In genomic region chr1:211516097-211516762, GRCh38 we compare ENCODE assay signal across 10 cellular contexts. TPM values are rescaled to one million over a fixed set of nuclear protein-coding genes. Genes with fewer than 3 reads are reported as not detected.
DNase-seq lines count a peak whose midpoint lies in the region; ATAC-seq and TF ChIP-seq lines count a peak whose summit lies in the region.
"Not testable (repeated sequence)": the region's sequence is repeated elsewhere in the genome, so short reads cannot be mapped to it uniquely, and the experiment has no call there.
"Had no signal": no experiment of that assay in that cellular context is flagged by ENCODE, and none has a peak within 500 bp of the region (broad histone marks: within the 10 kb centered on the region; RNA-seq: fewer than 3 reads in every experiment).

No MANE protein-coding gene starts in this region.

- CTCF ChIA-PET in CD4-positive, alpha-beta memory T cell (lab: Charles Lee; ENCODE audit: partially characterized antibody) = interaction anchor here (2.1 to 5.3 kb wide), 4 partner anchors 10 to 188 kb away, joined by 7 to 64 read pairs (median 26); partner anchors contain the start of gene TRAF5

- not testable (repeated sequence) for ATAC-seq in RWPE2 (ENCODE audit: low read depth)

- not testable (repeated sequence) for H3K23ac ChIP-seq in trophoblast cell (ENCODE audit: low read length)

- peak overlapping the region in 5 of 8 donors; percentile 6 to 81 (median 62) for H3K4me3 Mint-ChIP-seq in CD4-positive, alpha-beta memory T cell
- H3K4me3 Mint-ChIP-seq in mesothelial cell of epicardium = peak overlapping the region; percentile 18

- not testable (repeated sequence) for H2BK120ac ChIP-seq in trophoblast cell (ENCODE audit: insufficient read depth, low read length, poor library complexity)

- WGBS in esophagus muscularis mucosa = 96% methylated on average over 17 of the region's 21 CpGs
- no CpG with 5 or more reads among the region's 21 CpGs for WGBS in trophoblast cell (ENCODE audit: extremely low coverage, insufficient coverage, insufficient read length)

- POLR2A ChIA-PET in CD4-positive, alpha-beta memory T cell (lab: Charles Lee; ENCODE audit: partially characterized antibody) = not testable (repeated sequence)

- not testable (repeated sequence) for H3K27me3 Mint-ChIP-seq in CD4-positive, alpha-beta memory T cell; mesothelial cell of epicardium (ENCODE audit: low read depth)

- H2BK12ac ChIP-seq in trophoblast cell (ENCODE audit: low read length) = not testable (repeated sequence)

- H3K9ac ChIP-seq in KMS-11 = peak overlapping the region; percentile 37; the same call in 1 of the 2 replicates
- H3K9ac ChIP-seq in adipocyte (ENCODE audit: low read length) = peak overlapping the region; percentile 76
- H3K9ac ChIP-seq in trophoblast cell (ENCODE audit: low read length) = not testable (repeated sequence)

- not testable (repeated sequence) for H3K4ac ChIP-seq in trophoblast cell (ENCODE audit: low read depth, low read length)

- H4K8ac ChIP-seq in trophoblast cell (ENCODE audit: low read depth, low read length) = peak overlapping the region; percentile 74

- H3K36me3 ChIP-seq in CD4-positive, alpha-beta memory T cell (ENCODE audit: insufficient read depth, low read length); KMS-11 (ENCODE audit: insufficient read depth); RWPE2 (ENCODE audit: low read depth); adipocyte (ENCODE audit: control insufficient read depth, insufficient read depth, low read length, severe bottlenecking); esophagus muscularis mucosa; trophoblast cell (ENCODE audit: control insufficient read depth in 1 of 2, insufficient read depth in 2 of 2, low read length in 2 of 2): not testable (repeated sequence)

- H2BK5ac ChIP-seq in trophoblast cell (ENCODE audit: low read depth, low read length, poor library complexity) = not testable (repeated sequence)

- H3K14ac ChIP-seq in trophoblast cell (ENCODE audit: low read length) = not testable (repeated sequence)

- H3K36me3 Mint-ChIP-seq in CD4-positive, alpha-beta memory T cell; mesothelial cell of epicardium: not testable (repeated sequence)

- not testable (repeated sequence) for H3K79me2 ChIP-seq in KMS-11 (ENCODE audit: insufficient read depth, low read depth); trophoblast cell (ENCODE audit: control insufficient read depth, insufficient read depth, low read length, poor library complexity)

- not testable (repeated sequence) for H4K12ac ChIP-seq in trophoblast cell (ENCODE audit: low read depth, low read length)

- not testable (repeated sequence) for H3K27ac ChIP-seq in CD4-positive, alpha-beta memory T cell (ENCODE audit: low read depth, low read length); KMS-11; esophagus muscularis mucosa (replicated peaks in 1 of 4); trophoblast cell (ENCODE audit: low read depth, low read length)
- peak overlapping the region; percentile 31 for H3K27ac ChIP-seq in RWPE2 (ENCODE audit: poor library complexity, severe bottlenecking)

- intact Hi-C loops in CD4-positive, alpha-beta memory T cell (cut with micrococcal nuclease) = loop anchor here (10.0 kb wide), 1 partner anchor 381 kb away; the partner anchor contains the start of gene KCNH1
- intact Hi-C loops in esophagus muscularis mucosa (cut with DNase I) = not testable (repeated sequence)

- H3K9me3 ChIP-seq in CD4-positive, alpha-beta memory T cell (ENCODE audit: control insufficient read depth in 1 of 2, low read length in 2 of 2); RWPE2 (ENCODE audit: severe bottlenecking); adipocyte (ENCODE audit: control insufficient read depth, low read length); esophagus muscularis mucosa; trophoblast cell (ENCODE audit: insufficient read depth, low read depth, low read length): not testable (repeated sequence)

- H4K20me1 ChIP-seq in KMS-11 (ENCODE audit: insufficient read depth) = not testable (repeated sequence)

- H4K91ac ChIP-seq in trophoblast cell (ENCODE audit: low read depth, low read length) = not testable (repeated sequence)

- H3K4me2 ChIP-seq in KMS-11 = peak overlapping the region; percentile 49
- H3K4me2 ChIP-seq in trophoblast cell (ENCODE audit: low read length) = peak overlapping the region; percentile 72

- H3K27ac Mint-ChIP-seq in CD4-positive, alpha-beta memory T cell; mesothelial cell of epicardium: not testable (repeated sequence)

- DNase-seq in CD4-positive, alpha-beta memory T cell; RWPE2 (ENCODE audit: low spot score); adipocyte (ENCODE audit: low read depth); esophagus muscularis mucosa (ENCODE audit: extremely low spot score); mesothelial cell of epicardium (ENCODE audit: low spot score in 2 of 2, unreplicated experiment in 2 of 2); trophoblast cell: not testable (repeated sequence)

- peak overlapping the region; percentile 97 for H2AFZ ChIP-seq in KMS-11 (ENCODE audit: low read depth)
- not testable (repeated sequence) for H2AFZ ChIP-seq in trophoblast cell (ENCODE audit: insufficient read depth, low read length, poor library complexity)

- H3K4me1 ChIP-seq in CD4-positive, alpha-beta memory T cell (ENCODE audit: insufficient read depth, low read length) = peaks cover 20% of the 10 kb centered on the region
- peaks cover 33% of the 10 kb centered on the region for H3K4me1 ChIP-seq in KMS-11 (ENCODE audit: low read depth, poor library complexity, severe bottlenecking)
- H3K4me1 ChIP-seq in RWPE2 (ENCODE audit: insufficient read depth, poor library complexity, severe bottlenecking); adipocyte (ENCODE audit: control insufficient read depth, insufficient read depth, low read length); trophoblast cell (ENCODE audit: control insufficient read depth in 1 of 2, insufficient read depth in 2 of 2, low read length in 2 of 2): not testable (repeated sequence)
- peaks cover 10 to 22% (median 18%) of the 10 kb centered on the region in 4 donors for H3K4me1 ChIP-seq in esophagus muscularis mucosa

- not testable (repeated sequence) for H3K4me3 ChIP-seq in CD4-positive, alpha-beta memory T cell (ENCODE audit: low read length in 2 of 2); RWPE2 (ENCODE audit: severe bottlenecking); trophoblast cell (ENCODE audit: low read depth, low read length)
- peak overlapping the region; percentile 4 for H3K4me3 ChIP-seq in KMS-11 (IDR thresholded peaks at IDR 0.05; ENCODE audit: insufficient read depth, low read depth, low read length)
- peak overlapping the region; percentile 75 for H3K4me3 ChIP-seq in adipocyte (ENCODE audit: low read length)
- peak overlapping the region; percentile 44 to 61 (median 46) for H3K4me3 ChIP-seq in esophagus muscularis mucosa

- TF ChIP-seq POLR2A in esophagus muscularis mucosa (IDR thresholded peaks at IDR 0.05; ENCODE audit: low read depth) = not testable (repeated sequence)

- H3K9me3 Mint-ChIP-seq in CD4-positive, alpha-beta memory T cell; mesothelial cell of epicardium: not testable (repeated sequence)

- H3K4me1 Mint-ChIP-seq in CD4-positive, alpha-beta memory T cell = peaks cover 10 to 18% (median 15%) of the 10 kb centered on the region in 4 donors
- not testable (repeated sequence) for H3K4me1 Mint-ChIP-seq in mesothelial cell of epicardium

- H2AK5ac ChIP-seq in trophoblast cell (ENCODE audit: low read length) = not testable (repeated sequence)

- H3K79me1 ChIP-seq in trophoblast cell (ENCODE audit: low read length) = not testable (repeated sequence)

- not testable (repeated sequence) for TF ChIP-seq EP300 in esophagus muscularis mucosa (IDR thresholded peaks at IDR 0.05)

- not testable (repeated sequence) for H3K27me3 ChIP-seq in CD4-positive, alpha-beta memory T cell (ENCODE audit: insufficient read depth, low read length); KMS-11 (ENCODE audit: insufficient read depth, low read depth); RWPE2 (ENCODE audit: insufficient read depth, poor library complexity, severe bottlenecking); adipocyte (replicated peaks; ENCODE audit: control insufficient read depth, insufficient read depth, low read length); esophagus muscularis mucosa; trophoblast cell (ENCODE audit: insufficient read depth, low read length)

- TF ChIP-seq CTCF in KMS-11 (conservative IDR thresholded peaks at IDR 0.05; ENCODE audit: low read depth, low read length); RWPE2 (IDR thresholded peaks at IDR 0.05; ENCODE audit: poor library complexity, severe bottlenecking); esophagus muscularis mucosa (IDR thresholded peaks at IDR 0.05); mesothelial cell of epicardium (IDR thresholded peaks at IDR 0.05; ENCODE audit: unreplicated experiment): not testable (repeated sequence)

- H3K18ac ChIP-seq in trophoblast cell (ENCODE audit: low read length) = not testable (repeated sequence)

RNA-seq across cellular contexts. Expression of gene RD3, which starts 24.3 kb away (rescaled TPM):
- total RNA-seq in CD4-positive, alpha-beta memory T cell = not detected
- not detected for polyA plus RNA-seq in CD4-positive, alpha-beta memory T cell
- total RNA-seq in esophagus muscularis mucosa (under 1 TPM; 0.19 to 0.98 (median 0.75) TPM), mesothelial cell of epicardium (0.09 to 0.13 TPM (median 0.11 TPM) in 3 replicates)
- polyA plus RNA-seq in trophoblast cell (2013) = not detected in 2 replicates
- total RNA-seq: cardiac muscle cell, left ventricle myocardium superior, spleen had no signal
- polyA plus RNA-seq: spleen had no signal
